Comparison of ENCODE assay signal across 18 cellular contexts in the genomic region with DNA sequence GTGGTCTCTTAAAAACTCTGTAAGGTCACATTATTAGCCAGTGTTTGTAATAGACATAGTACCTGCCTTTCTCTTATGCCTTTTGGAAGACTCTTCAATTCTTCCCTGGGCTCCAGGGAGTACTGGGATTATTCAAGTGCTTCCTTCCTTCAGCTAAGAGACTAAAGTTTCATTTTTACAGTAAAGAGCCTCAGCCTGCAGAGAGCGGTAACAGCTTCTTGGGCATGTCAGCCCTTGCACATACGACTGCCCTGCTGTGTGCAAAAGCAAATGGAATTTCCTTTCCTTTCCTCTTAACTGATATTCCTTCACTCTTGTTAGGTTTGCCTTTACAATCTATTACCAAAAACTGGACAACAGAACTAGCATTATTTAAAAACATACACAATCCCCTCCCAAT.
"Had no signal": no experiment of that assay in that cellular context is flagged by ENCODE, and none has a peak within 500 bp of the region (broad histone marks: within the 10 kb centered on the region; RNA-seq: fewer than 3 reads in every experiment).

No MANE protein-coding gene starts in this region.

- H3K4me3 ChIP-seq: heart left ventricle, mucosa of descending colon, neural progenitor cell, pancreas, smooth muscle cell, testis, tibial nerve, upper lobe of right lung, vagina had no signal

- H3K36me3 Mint-ChIP-seq: neural progenitor cell had no signal

- ATAC-seq: heart left ventricle; left lobe of liver; mucosa of descending colon; naive thymus-derived CD8-positive, alpha-beta T cell; pancreas; right cardiac atrium; upper lobe of right lung had no signal

- H3K4me1 Mint-ChIP-seq: neural progenitor cell had no signal

- H3K4me3 Mint-ChIP-seq: dendritic cell treated with granulocyte-macrophage colony-stimulating factor and Interleukin-4, amounts not matched to agents 40 ng/mL and 50 ng/mL, for 4 days; neural progenitor cell had no signal

- H3K9me3 Mint-ChIP-seq: dendritic cell treated with granulocyte-macrophage colony-stimulating factor and Interleukin-4, amounts not matched to agents 40 ng/mL and 50 ng/mL, for 4 days; naive thymus-derived CD8-positive, alpha-beta T cell; neural progenitor cell had no signal

- DNase-seq: heart left ventricle; hippocampal formation; mucosa of descending colon; naive thymus-derived CD8-positive, alpha-beta T cell; nucleus accumbens; pancreas; right cardiac atrium; stimulated activated CD4-positive, alpha-beta T cell treated with anti-CD3 and anti-CD28 coated beads, Interleukin-2, amount 100 ng/mL, for 48 hours; stimulated activated naive CD4-positive, alpha-beta T cell treated with Interleukin-2 at 50 U/mL for 16 hours; testis; upper lobe of right lung had no signal

- H3K27me3 Mint-ChIP-seq: dendritic cell treated with granulocyte-macrophage colony-stimulating factor and Interleukin-4, amounts not matched to agents 40 ng/mL and 50 ng/mL, for 4 days; naive thymus-derived CD8-positive, alpha-beta T cell; progenitor cell of endocrine pancreas had no signal

- H3K27ac Mint-ChIP-seq: dendritic cell treated with granulocyte-macrophage colony-stimulating factor and Interleukin-4, amounts not matched to agents 40 ng/mL and 50 ng/mL, for 4 days; neural progenitor cell; progenitor cell of endocrine pancreas had no signal

- H3K27ac ChIP-seq: heart left ventricle, neural progenitor cell, pancreas, testis, tibial nerve, upper lobe of right lung, vagina had no signal
